Comparison of ENCODE assay signal across 9 cellular contexts in the genomic region with DNA sequence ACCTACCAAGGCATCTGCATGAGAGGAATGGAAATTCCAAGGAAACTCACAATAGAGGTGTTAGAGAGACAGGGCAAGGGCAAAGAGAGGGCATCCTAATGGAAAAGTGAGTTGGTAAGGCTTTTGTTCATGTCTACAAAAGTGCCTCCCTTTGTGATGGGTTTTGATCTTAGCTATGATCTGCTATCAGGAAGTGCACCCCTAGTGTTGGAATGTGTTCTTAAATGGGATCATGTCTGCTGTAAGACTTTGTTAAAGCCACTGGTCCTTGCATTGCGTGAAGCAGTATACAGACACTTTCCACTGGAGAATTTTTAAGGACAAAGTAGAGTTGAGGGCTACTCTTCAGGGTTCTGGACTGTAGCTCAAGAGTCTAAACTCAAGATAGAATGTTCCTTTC.
A peak's percentile ranks its signal among the peaks of the same experiment; 100 is the strongest.
DNase-seq lines count a peak whose midpoint lies in the region; ATAC-seq and TF ChIP-seq lines count a peak whose summit lies in the region.
"Had no signal": no experiment of that assay in that cellular context is flagged by ENCODE, and none has a peak within 500 bp of the region (broad histone marks: within the 10 kb centered on the region; RNA-seq: fewer than 3 reads in every experiment).

No MANE protein-coding gene starts in this region.

- no peaks in the 10 kb centered on the region for H3K36me3 ChIP-seq in BE2C

- no peaks in the 10 kb centered on the region for H3K4me1 ChIP-seq in BE2C

- DNase-seq in BE2C (no peak), H4 (ENCODE audit: low spot score) (peak; percentile 19), RKO (ENCODE audit: low spot score) (peak; percentile 21), iPS-NIHi11 (ENCODE audit: low spot score) (peak; percentile 20), NCI-H1436 treated with DMSO at 0.1 percent for 48 hours (lab: John Stamatoyannopoulos, UW) (no peak), NCI-H2196 (lab: John Stamatoyannopoulos, UW; ENCODE audit: unreplicated experiment) (no peak)

- ATAC-seq in GM19035 (IDR thresholded peaks at IDR 0.05; ENCODE audit: unreplicated experiment) (no peak), GM19452 (IDR thresholded peaks at IDR 0.05; ENCODE audit: unreplicated experiment) (no peak)
- ATAC-seq: activated naive CD4-positive, alpha-beta T cell treated with anti-CD3 and anti-CD28 coated beads, Interleukin-2, amount 50 U/mL, for 72 hours had no signal

- H3K4me3 ChIP-seq in BE2C (ENCODE audit: low read depth, low read length) = no peak overlapping the region

- H3K27me3 ChIP-seq in BE2C = no peaks in the 10 kb centered on the region

- TF ChIP-seq CTCF in BE2C (IDR thresholded peaks at IDR 0.05; ENCODE audit: low read depth, low read length) = 0 out of 2 replicates have a peak, but pooled peaks have one; percentile 32

- H3K9me3 ChIP-seq in BE2C = no peaks in the 10 kb centered on the region

Comparison
In these comparisons a context has a peak if more than half of its experiments do, and no peak if none do; other contexts are left out.
1. DNase-seq: peak in H4 (single experiment), RKO (single experiment) and iPS-NIHi11 (single experiment); none in BE2C (single experiment), NCI-H1436 treated with DMSO at 0.1 percent for 48 hours (single experiment) and NCI-H2196 (single experiment).